8 cellular contexts compared by ENCODE assay signal in genomic region chr22:45163417-45164216, GRCh38. TPM values are rescaled to one million over a fixed set of nuclear protein-coding genes. Genes with fewer than 3 reads are reported as not detected.
DNase-seq lines count a peak whose midpoint lies in the region; ATAC-seq, FAIRE-seq and TF ChIP-seq lines count a peak whose summit lies in the region.

Gene NUP50, plus strand, starts transcription at chr22:45163925. Its CDS starts 4,253 bp downstream, at chr22:45168178.

- TF ChIP-seq CTCF in body of pancreas (IDR thresholded peaks at IDR 0.05): peak in 2 of 7 experiments; percentile 12 to 22

- TF ChIP-seq POLR2A in body of pancreas (IDR thresholded peaks at IDR 0.05): peak; percentile 53 to 86 (median 83)

- intact Hi-C loops in body of pancreas (cut with DNase I): no loop called here

- H3K9me3 ChIP-seq in body of pancreas: no peaks in the 10 kb centered on the region
- H3K9me3 ChIP-seq in iPS DF 6.9 (ENCODE audit: control insufficient read depth, insufficient read depth, low read length): no peaks in the 10 kb centered on the region

- DNase-seq in 8988T (peak; percentile 90), NCI-H2107 treated with DMSO at 0.1 percent for 48 hours (lab: John Stamatoyannopoulos, UW; ENCODE audit: unreplicated experiment) (peak; percentile 83), body of pancreas (peak; percentile 96 to 98 (median 96)), iPS DF 6.9 (ENCODE audit: low read depth, low spot score) (peak; percentile 87), skeletal muscle cell (ENCODE audit: low read depth) (peak; percentile 86)

- H3K4me3 ChIP-seq in body of pancreas (peak within 1 kb of the TSS; percentile 92 to 99), iPS DF 6.9 (ENCODE audit: low read length) (peak within 1 kb of the TSS; percentile 47), skeletal muscle cell (ENCODE audit: low read depth, low read length) (peak within 1 kb of the TSS; percentile 84)

- H3K27ac ChIP-seq in body of pancreas (peak within 1 kb of the TSS; percentile 84 to 92 (median 90)), iPS DF 6.9 (ENCODE audit: low read length) (no peak within 1 kb of the TSS)

- 0% methylated on average over 2 to 98 of the region's 98 CpGs for WGBS in body of pancreas, 2 donors
- no CpG with 5 or more reads among the region's 98 CpGs for WGBS in iPS DF 6.9 (ENCODE audit: insufficient coverage, insufficient read length)

- peak; percentile 65 for FAIRE-seq in TTC549 (lab: Jason Lieb, UNC)

- ATAC-seq in GM18519 (IDR thresholded peaks at IDR 0.05; ENCODE audit: low FRiP score, unreplicated experiment) (peak; percentile 83), HG03060 (IDR thresholded peaks at IDR 0.05; ENCODE audit: low read depth, unreplicated experiment) (peak; percentile 64), body of pancreas (peak; percentile 96)

- H3K27me3 ChIP-seq in body of pancreas (no peaks in the 10 kb centered on the region), iPS DF 6.9 (ENCODE audit: control insufficient read depth, insufficient read depth, low read length) (no peaks in the 10 kb centered on the region)

- H3K36me3 ChIP-seq in body of pancreas (replicated peaks in 1 of 2; ENCODE audit: insufficient read depth in 1 of 2, low read depth in 2 of 2) (no peaks in the 10 kb centered on the region), iPS DF 6.9 (ENCODE audit: control insufficient read depth, insufficient read depth, low read length) (peaks cover 3% of the 10 kb centered on the region; the same call in 1 of the 2 replicates)

- H3K4me1 ChIP-seq in body of pancreas (peaks cover 56% of the 10 kb centered on the region), iPS DF 6.9 (ENCODE audit: control insufficient read depth, insufficient read depth, low read length) (no peaks in the 10 kb centered on the region)

RNA-seq across cellular contexts. Expression of gene NUP50, which starts in this region (rescaled TPM):
- 10 to 100 TPM; 39.2 to 43.1 TPM for total RNA-seq in body of pancreas
